18 cellular contexts compared by ENCODE assay signal in the genomic region with DNA sequence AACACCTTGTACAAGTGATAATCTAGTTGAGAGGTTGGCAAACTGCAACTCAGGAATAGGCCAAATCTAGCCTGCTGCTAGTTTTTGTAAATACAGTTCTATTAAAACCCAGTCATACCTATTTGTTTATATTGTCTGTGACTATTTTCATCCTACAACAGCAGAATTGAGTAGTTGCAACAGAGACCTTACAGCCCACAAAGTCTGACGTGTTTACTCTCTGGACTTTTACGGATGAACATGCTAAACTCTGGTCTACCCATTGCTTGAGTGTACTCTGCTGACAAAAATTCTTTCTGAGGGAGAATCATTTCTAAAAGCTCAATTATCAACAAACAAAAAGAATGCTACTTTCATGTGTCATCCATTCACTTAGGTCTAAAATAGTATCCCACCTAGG.
A peak's percentile ranks its signal among the peaks of the same experiment; 100 is the strongest.
DNase-seq lines count a peak whose midpoint lies in the region; TF ChIP-seq lines count a peak whose summit lies in the region.
"Had no signal": no experiment of that assay in that cellular context is flagged by ENCODE, and none has a peak within 500 bp of the region (broad histone marks: within the 10 kb centered on the region; RNA-seq: fewer than 3 reads in every experiment).

No MANE protein-coding gene starts in this region.

- no peak overlapping the region for H3K4me3 ChIP-seq in brain microvascular endothelial cell (ENCODE audit: low read depth, low read length)
- H3K4me3 ChIP-seq in mesenchymal stem cell (ENCODE audit: insufficient read depth in 1 of 2, low read depth in 1 of 2, low read length in 2 of 2): no peak overlapping the region
- no peak overlapping the region for H3K4me3 ChIP-seq in prostate gland
- H3K4me3 ChIP-seq: A549, GM23338 had no signal

- H3K9me3 ChIP-seq in mesenchymal stem cell (ENCODE audit: control insufficient read depth, low read length) (peaks cover 10% of the 10 kb centered on the region), prostate gland (no peaks in the 10 kb centered on the region)
- H3K9me3 ChIP-seq: A549 had no signal

- H2BK5ac ChIP-seq in mesenchymal stem cell (ENCODE audit: low read depth, low read length, poor library complexity, severe bottlenecking): no peak overlapping the region

- H3K27ac Mint-ChIP-seq in HFFc6: peak overlapping the region; percentile 92
- H3K27ac Mint-ChIP-seq: GM23338 had no signal

- peaks cover 31% of the 10 kb centered on the region for H3K4me1 Mint-ChIP-seq in HFFc6 (ENCODE audit: low read depth)

- H3K4me3 Mint-ChIP-seq in HFFc6: peak overlapping the region; percentile 50
- H3K4me3 Mint-ChIP-seq: GM23338 had no signal

- H3K79me1 ChIP-seq in mesenchymal stem cell (replicated peaks; ENCODE audit: low read length, poor library complexity, severe bottlenecking): peaks cover 1% of the 10 kb centered on the region

- no peaks in the 10 kb centered on the region for H3K36me3 ChIP-seq in brain microvascular endothelial cell (replicated peaks)
- peaks cover 0 to 20% of the 10 kb centered on the region in 2 experiments for H3K36me3 ChIP-seq in mesenchymal stem cell (ENCODE audit: control insufficient read depth in 1 of 2, insufficient read depth in 2 of 2, low read depth in 1 of 2, low read length in 2 of 2)
- H3K36me3 ChIP-seq in prostate gland: no peaks in the 10 kb centered on the region

- H3K4ac ChIP-seq in mesenchymal stem cell (ENCODE audit: low read depth in 1 of 2, low read length in 2 of 2): no peak overlapping the region

- intact Hi-C loops in prostate gland (cut with DNase I): no loop called here

- DNase-seq in AG08396 (ENCODE audit: low spot score) (peak; percentile 22), HFFc6 (peak; percentile 69), brain microvascular endothelial cell (no peak), mesenchymal stem cell (peak; percentile 89), prostate gland (ENCODE audit: low spot score) (no peak)
- no peak for DNase-seq in activated T-cell treated with anti-CD3 and anti-CD28 coated beads, Interleukin-2, amount 50 U/mL, for 48 hours
- DNase-seq in NK-92 treated with Interleukin-12 subunit alpha and Interleukin-12 subunit beta, amount 100 ng/mL, for 24 hours (lab: John Stamatoyannopoulos, UW): no peak
- DNase-seq: AML-193, COR-L47, KBM-7, NCI-H1417 treated with DMSO at 0.1 percent for 48 hours, NCI-H2029, NCI-H2171 treated with DMSO at 0.1 percent for 48 hours, NCI-H446 treated with DMSO at 0.1 percent for 48 hours, NCI-H748 treated with DMSO at 0.1 percent for 48 hours, RPMI8226 had no signal

- no peak overlapping the region for H3K18ac ChIP-seq in mesenchymal stem cell (ENCODE audit: low read depth in 1 of 2, low read length in 2 of 2)

- H3K4me2 ChIP-seq in mesenchymal stem cell (ENCODE audit: low read length, poor library complexity, severe bottlenecking): no peak overlapping the region
- H3K4me2 ChIP-seq: GM23338 had no signal

- no peak overlapping the region for H3K23ac ChIP-seq in mesenchymal stem cell (ENCODE audit: low read length in 2 of 2)

- no peak overlapping the region for H3K9ac ChIP-seq in mesenchymal stem cell (ENCODE audit: low read length)

- peaks cover 1% of the 10 kb centered on the region; the same call in 1 of the 2 replicates for H3K27me3 Mint-ChIP-seq in HFFc6 (ENCODE audit: insufficient read depth)

- H3K27ac ChIP-seq in brain microvascular endothelial cell (peak overlapping the region; percentile 22), mesenchymal stem cell (ENCODE audit: low read length, poor library complexity, severe bottlenecking) (peak overlapping the region; percentile 90), prostate gland (no peak overlapping the region)

- H3K36me3 Mint-ChIP-seq in HFFc6 (ENCODE audit: low read depth): peaks cover 22% of the 10 kb centered on the region

- in situ Hi-C loops in brain microvascular endothelial cell (cut with HindIII; ENCODE audit: low pct_ligation_motif_present, low sequenced_read_pairs): no loop called here

- no peaks in the 10 kb centered on the region; the same call in 1 of the 2 replicates for H3K9me3 Mint-ChIP-seq in HFFc6

- no peak overlapping the region for H2BK12ac ChIP-seq in mesenchymal stem cell (ENCODE audit: low read length in 2 of 2)

- TF ChIP-seq CTCF in HFFc6 (IDR thresholded peaks at IDR 0.05) (no peak), brain microvascular endothelial cell (IDR thresholded peaks at IDR 0.05; ENCODE audit: low read depth, low read length, missing control alignments) (no peak), prostate gland (IDR thresholded peaks at IDR 0.05) (no peak)

- H4K8ac ChIP-seq in mesenchymal stem cell (ENCODE audit: low read length): no peak overlapping the region

- no peak overlapping the region for H2AFZ ChIP-seq in mesenchymal stem cell (ENCODE audit: low read depth, low read length)
- H2AFZ ChIP-seq: GM23338 had no signal

- no peak overlapping the region for H2BK120ac ChIP-seq in mesenchymal stem cell (ENCODE audit: low read depth, low read length)

- no peak for TF ChIP-seq POLR2A in prostate gland (IDR thresholded peaks at IDR 0.05)

- H2BK15ac ChIP-seq in mesenchymal stem cell (ENCODE audit: low read depth, poor library complexity, severe bottlenecking): no peak overlapping the region

- H3K4me1 ChIP-seq in mesenchymal stem cell (ENCODE audit: control insufficient read depth, insufficient read depth, low read depth, low read length) (peaks cover 2% of the 10 kb centered on the region), prostate gland (replicated peaks) (no peaks in the 10 kb centered on the region)

- no peak overlapping the region for H3K14ac ChIP-seq in mesenchymal stem cell (ENCODE audit: low read length in 2 of 2)

- 45% methylated on average over 2 of the region's 2 CpGs for WGBS in mesenchymal stem cell
- WGBS in prostate gland: 84% methylated on average over 2 of the region's 2 CpGs

- peak overlapping the region; percentile 73 for H2AK5ac ChIP-seq in mesenchymal stem cell (ENCODE audit: low read length, severe bottlenecking)

- no peak overlapping the region for H4K91ac ChIP-seq in mesenchymal stem cell (ENCODE audit: low read length)

- H3K27me3 ChIP-seq in brain microvascular endothelial cell (replicated peaks): no peaks in the 10 kb centered on the region
- no peaks in the 10 kb centered on the region for H3K27me3 ChIP-seq in mesenchymal stem cell (ENCODE audit: control insufficient read depth in 1 of 2, insufficient read depth in 1 of 2, low read length in 2 of 2)
- H3K27me3 ChIP-seq in prostate gland (replicated peaks; ENCODE audit: insufficient read depth): no peaks in the 10 kb centered on the region

Comparison
In these comparisons a context has a peak if more than half of its experiments do, and no peak if none do; other contexts are left out.
1. DNase-seq: peak in AG08396 (single experiment), HFFc6 (single experiment) and mesenchymal stem cell (single experiment); none in brain microvascular endothelial cell (single experiment), activated T-cell treated with anti-CD3 and anti-CD28 coated beads, Interleukin-2, amount 50 U/mL, for 48 hours (0 of 2), prostate gland (single experiment) and NK-92 treated with Interleukin-12 subunit alpha and Interleukin-12 subunit beta, amount 100 ng/mL, for 24 hours (single experiment).
2. H3K27ac ChIP-seq: peak in brain microvascular endothelial cell (single experiment) and mesenchymal stem cell (single experiment); none in prostate gland (0 of 2).